Comparison of ENCODE assay signal across 15 cellular contexts in genomic region chr21:29085106-29085752, GRCh38. TPM values are rescaled to one million over a fixed set of nuclear protein-coding genes. Genes with fewer than 3 reads are reported as not detected.
DNase-seq lines count a peak whose midpoint lies in the region; ATAC-seq and TF ChIP-seq lines count a peak whose summit lies in the region.
"Had no signal": no experiment of that assay in that cellular context is flagged by ENCODE, and none has a peak within 500 bp of the region (broad histone marks: within the 10 kb centered on the region; RNA-seq: fewer than 3 reads in every experiment).

No MANE protein-coding gene starts in this region.

- H3K4me3 ChIP-seq in left ventricle myocardium inferior (no peak overlapping the region), heart right ventricle (no peak overlapping the region), neural progenitor cell (no peak overlapping the region)
- H3K4me3 ChIP-seq: BLaER1 treated with 17β-estradiol and CSF1 and Interleukin-3, amounts not matched to agents 10 nM and 100 nM had no signal

- H3K36me3 ChIP-seq in left ventricle myocardium inferior: no peaks in the 10 kb centered on the region
- H3K36me3 ChIP-seq in heart right ventricle: no peaks in the 10 kb centered on the region
- no peaks in the 10 kb centered on the region for H3K36me3 ChIP-seq in neural progenitor cell
- H3K36me3 ChIP-seq: BLaER1 treated with 17β-estradiol and CSF1 and Interleukin-3, amounts not matched to agents 10 nM and 100 nM had no signal

- H3K9ac ChIP-seq in neural progenitor cell: no peak overlapping the region
- H3K9ac ChIP-seq: BLaER1 treated with 17β-estradiol and CSF1 and Interleukin-3, amounts not matched to agents 10 nM and 100 nM had no signal

- H2AFZ ChIP-seq in neural progenitor cell (replicated peaks): peak overlapping the region; percentile 72

- 80 to 82% methylated on average over 8 of the region's 8 CpGs for WGBS in heart right ventricle, 2 donors

- no peaks in the 10 kb centered on the region for H4K20me1 ChIP-seq in neural progenitor cell (ENCODE audit: low read depth)
- H4K20me1 ChIP-seq: BLaER1 treated with 17β-estradiol and CSF1 and Interleukin-3, amounts not matched to agents 10 nM and 100 nM had no signal

- no peak for ATAC-seq in heart right ventricle
- ATAC-seq in HG03520 (IDR thresholded peaks at IDR 0.05; ENCODE audit: unreplicated experiment): no peak
- no peak for ATAC-seq in esophagus mucosa
- ATAC-seq in HG02623 (IDR thresholded peaks at IDR 0.05; ENCODE audit: unreplicated experiment): no peak
- ATAC-seq: HCT116, HepG2 had no signal

- H3K27ac ChIP-seq in left ventricle myocardium inferior (replicated peaks) (peak overlapping the region; percentile 14), heart right ventricle (peak overlapping the region in 2 of 10 donors; percentile 19 to 31), neural progenitor cell (no peak overlapping the region)
- H3K27ac ChIP-seq: BLaER1 treated with 17β-estradiol and CSF1 and Interleukin-3, amounts not matched to agents 10 nM and 100 nM had no signal

- no peak overlapping the region for H3K4me2 ChIP-seq in neural progenitor cell

- H3K27ac Mint-ChIP-seq in neural progenitor cell: no peak overlapping the region

- no peaks in the 10 kb centered on the region for H3K36me3 Mint-ChIP-seq in neural progenitor cell

- TF ChIP-seq CTCF in left ventricle myocardium inferior (IDR thresholded peaks at IDR 0.05; ENCODE audit: borderline replicate concordance) (no peak), heart right ventricle (IDR thresholded peaks at IDR 0.05) (no peak), neural progenitor cell (IDR thresholded peaks at IDR 0.05) (no peak)

- H3K27me3 ChIP-seq in left ventricle myocardium inferior (ENCODE audit: low read depth): no peaks in the 10 kb centered on the region
- no peaks in the 10 kb centered on the region for H3K27me3 ChIP-seq in heart right ventricle
- no peaks in the 10 kb centered on the region for H3K27me3 ChIP-seq in neural progenitor cell
- H3K27me3 ChIP-seq: BLaER1 treated with 17β-estradiol and CSF1 and Interleukin-3, amounts not matched to agents 10 nM and 100 nM had no signal

- H3K9me3 ChIP-seq in left ventricle myocardium inferior (replicated peaks) (no peaks in the 10 kb centered on the region), heart right ventricle (no peaks in the 10 kb centered on the region), neural progenitor cell (ENCODE audit: low read depth) (no peaks in the 10 kb centered on the region)
- H3K9me3 ChIP-seq: BLaER1 treated with 17β-estradiol and CSF1 and Interleukin-3, amounts not matched to agents 10 nM and 100 nM had no signal

- H3K27me3 Mint-ChIP-seq in neural progenitor cell (ENCODE audit: insufficient read depth, low read depth): no peaks in the 10 kb centered on the region

- no peaks in the 10 kb centered on the region for H3F3A ChIP-seq in neural progenitor cell (ENCODE audit: low read depth)

- DNase-seq in left ventricle myocardium inferior (no peak), heart right ventricle (no peak), cerebellar cortex (ENCODE audit: low spot score) (peak; percentile 31), neural progenitor cell (ENCODE audit: low spot score) (no peak), NCI-H345 (lab: John Stamatoyannopoulos, UW) (no peak)
- DNase-seq: ACHN; CD4-positive, CD25-positive, alpha-beta regulatory T cell; DND-41; GF-D8 had no signal

- intact Hi-C loops in left ventricle myocardium inferior (cut with micrococcal nuclease): no loop called here
- intact Hi-C loops in heart right ventricle (cut with DNase I): loop anchor here in 3 of 10 donors (5.0 to 10.0 kb wide), 5 partner anchors 62 to 762 kb away; partner anchors contain the start of gene BACH1 (in 1 of the 3)

- H3K9me3 Mint-ChIP-seq in neural progenitor cell: no peaks in the 10 kb centered on the region
- H3K9me3 Mint-ChIP-seq: CD4-positive, CD25-positive, alpha-beta regulatory T cell had no signal

- no peaks in the 10 kb centered on the region for H3K79me2 ChIP-seq in neural progenitor cell (ENCODE audit: low read depth)

- H3K4me1 ChIP-seq in left ventricle myocardium inferior (peaks cover 20% of the 10 kb centered on the region), heart right ventricle (peaks cover 0 to 34% (median 24%) of the 10 kb centered on the region in 9 donors), neural progenitor cell (no peaks in the 10 kb centered on the region)

- H3K4me1 Mint-ChIP-seq in neural progenitor cell: no peaks in the 10 kb centered on the region

- H3K4me3 Mint-ChIP-seq in neural progenitor cell: no peak overlapping the region
- H3K4me3 Mint-ChIP-seq: CD4-positive, CD25-positive, alpha-beta regulatory T cell had no signal

RNA-seq across cellular contexts. Expression of gene CCT8, which starts 11.8 kb away (rescaled TPM):
- 104 TPM for total RNA-seq in left ventricle myocardium inferior
- 100 to 1,000 TPM in 7 of 10 donors, 10 to 100 TPM in 3; 90.0 to 126 (median 112) TPM for total RNA-seq in heart right ventricle
- 100 to 1,000 TPM in 1 of 2 donors, 10 to 100 TPM in 1; 75.6 to 156 TPM for polyA plus RNA-seq in heart right ventricle
- total RNA-seq in neural progenitor cell (ENCODE audit: low replicate concordance): 433 and 642 TPM in 2 replicates
- 105 TPM for total RNA-seq in esophagus mucosa

RNA-seq across cellular contexts. Expression of gene MAP3K7CL, which starts 45.2 kb away (rescaled TPM):
- total RNA-seq in left ventricle myocardium inferior (2.1 TPM), heart right ventricle (10 to 100 TPM in 3 of 10 donors, 1 to 10 TPM in 4, under 1 TPM in 3; 0.64 to 62.1 (median 4.3) TPM), neural progenitor cell (ENCODE audit: low replicate concordance) (0.12 TPM in 1 of 2 replicates, not detected in the other), esophagus mucosa (3.1 TPM)
- polyA plus RNA-seq in heart right ventricle: 1 to 10 TPM; 2.6 to 3.2 TPM
